ENCODE assay signal across 8 cellular contexts in genomic region chr7:43639858-43640491, GRCh38. TPM values are rescaled to one million over a fixed set of nuclear protein-coding genes. Genes with fewer than 3 reads are reported as not detected.
A peak's percentile ranks its signal among the peaks of the same experiment; 100 is the strongest.
DNase-seq lines count a peak whose midpoint lies in the region; ATAC-seq and TF ChIP-seq lines count a peak whose summit lies in the region.

No MANE protein-coding gene starts in this region.

- in situ Hi-C loops in brain microvascular endothelial cell (cut with HindIII; ENCODE audit: low pct_ligation_motif_present, low sequenced_read_pairs): no loop called here

- no peak for ATAC-seq in HG02938 (IDR thresholded peaks at IDR 0.05; ENCODE audit: unreplicated experiment)

- no peaks in the 10 kb centered on the region for H3K9me3 ChIP-seq in suprapubic skin

- TF ChIP-seq POLR2A in suprapubic skin (IDR thresholded peaks at IDR 0.05): no peak

- H3K4me1 ChIP-seq in suprapubic skin: peaks cover 19% of the 10 kb centered on the region

- no peak for TF ChIP-seq EP300 in suprapubic skin (IDR thresholded peaks at IDR 0.05)

- peaks cover 46% of the 10 kb centered on the region for H3K36me3 ChIP-seq in brain microvascular endothelial cell (replicated peaks)
- peaks cover 51% of the 10 kb centered on the region for H3K36me3 ChIP-seq in suprapubic skin

- DNase-seq in D341Med (ENCODE audit: low spot score): peak; percentile 75
- peak; percentile 50 for DNase-seq in NCI-H2107 (lab: John Stamatoyannopoulos, UW)
- DNase-seq in brain microvascular endothelial cell: peak; percentile 85
- peak; percentile 54 for DNase-seq in left kidney (ENCODE audit: low read depth, low spot score)
- no peak for DNase-seq in suprapubic skin (ENCODE audit: low spot score in 2 of 2)
- no peak for DNase-seq in GM20000 (ENCODE audit: low spot score)
- no peak for DNase-seq in posterior cingulate gyrus

- intact Hi-C loops in posterior cingulate gyrus (cut with DNase I): no loop called here

- TF ChIP-seq CTCF in brain microvascular endothelial cell (IDR thresholded peaks at IDR 0.05; ENCODE audit: low read depth, low read length, missing control alignments): no peak
- no peak for TF ChIP-seq CTCF in suprapubic skin (IDR thresholded peaks at IDR 0.05)
- no peak for TF ChIP-seq CTCF in GM20000 (IDR thresholded peaks at IDR 0.05; ENCODE audit: extremely low read depth, missing control alignments)

- H3K27ac ChIP-seq in brain microvascular endothelial cell (peak overlapping the region; percentile 83), suprapubic skin (peak overlapping the region; percentile 58)

- 58% methylated on average over 6 of the region's 6 CpGs for WGBS in suprapubic skin

- H3K4me3 ChIP-seq in brain microvascular endothelial cell (ENCODE audit: low read depth, low read length): no peak overlapping the region
- no peak overlapping the region for H3K4me3 ChIP-seq in suprapubic skin

- H3K27me3 ChIP-seq in brain microvascular endothelial cell (replicated peaks) (no peaks in the 10 kb centered on the region), suprapubic skin (no peaks in the 10 kb centered on the region)

RNA-seq across cellular contexts. Expression of gene STK17A, which starts 57.1 kb away (rescaled TPM):
- total RNA-seq in suprapubic skin: 10 to 100 TPM; 14.2 to 18.3 (median 15.9) TPM

Comparison
In these comparisons a context has a peak if more than half of its experiments do, and no peak if none do; other contexts are left out.
1. DNase-seq: peak in D341Med (single experiment), NCI-H2107 (single experiment), brain microvascular endothelial cell (single experiment) and left kidney (single experiment); none in suprapubic skin (0 of 2), GM20000 (single experiment) and posterior cingulate gyrus (0 of 10).